In the genomic region with DNA sequence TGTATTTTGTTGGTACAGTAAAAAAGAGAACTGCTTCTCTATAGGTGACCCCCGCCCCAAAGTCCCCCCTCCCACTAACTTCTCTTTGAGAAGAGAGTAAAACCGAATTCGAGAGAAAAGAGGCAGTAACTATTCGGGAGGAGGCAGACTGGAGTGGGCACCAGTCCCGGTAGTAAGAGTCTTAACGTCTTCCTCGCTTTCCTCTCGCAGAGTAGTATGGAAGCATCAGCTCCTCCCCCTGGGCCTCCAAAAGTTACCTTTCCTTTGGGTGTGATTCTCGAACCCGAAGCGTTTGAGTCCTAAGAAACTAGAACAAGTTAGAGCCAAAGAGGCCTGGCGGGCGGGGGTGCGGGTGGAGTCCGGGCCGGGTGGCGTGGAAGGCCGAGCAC, we compare ENCODE assay signal across 8 cellular contexts. TPM values are rescaled to one million over a fixed set of nuclear protein-coding genes. Genes with fewer than 3 reads are reported as not detected.
DNase-seq lines count a peak whose midpoint lies in the region; ATAC-seq, FAIRE-seq and TF ChIP-seq lines count a peak whose summit lies in the region.

No MANE protein-coding gene starts in this region.

- H3K4me3 ChIP-seq in BLaER1: peak overlapping the region; percentile 77
- H3K4me3 ChIP-seq in K562: peak overlapping the region; percentile 33
- peak overlapping the region; percentile 61 to 90 (median 87) for H3K4me3 ChIP-seq in liver (ENCODE audit: low read depth in 1 of 3, low read length in 3 of 3)
- H3K4me3 ChIP-seq in thoracic aorta: peak overlapping the region; percentile 82

- no peak for FAIRE-seq in K562 (lab: Jason Lieb, UNC)

- WGBS in K562 (ENCODE audit: insufficient coverage, low coverage, missing lambda C conversion rate): 15% methylated on average over 13 of the region's 18 CpGs
- 11% methylated on average over 18 of the region's 18 CpGs for WGBS in liver

- H3K4me2 ChIP-seq in BLaER1 (peak overlapping the region; percentile 90), K562 (ENCODE audit: insufficient read depth, low read length) (peak overlapping the region; percentile 49; the same call in 1 of the 2 replicates)

- H3K9me1 ChIP-seq in K562 (ENCODE audit: control insufficient read depth, insufficient read depth, low read length): no peaks in the 10 kb centered on the region

- in situ Hi-C loops in K562 (cut with MboI): loop anchor here (5.0 kb wide), 1 partner anchor 58 kb away; no protein-coding TSS in a partner anchor

- H3K4me1 ChIP-seq in BLaER1: peaks cover 19% of the 10 kb centered on the region
- H3K4me1 ChIP-seq in K562 (replicated peaks in 1 of 2; ENCODE audit: control insufficient read depth in 2 of 2, insufficient read depth in 2 of 2, low read length in 2 of 2): peaks cover 0 to 14% of the 10 kb centered on the region in 2 experiments; a peak in 2 of 5 replicates
- peaks cover 3 to 15% (median 5%) of the 10 kb centered on the region in 4 donors for H3K4me1 ChIP-seq in liver (ENCODE audit: control insufficient read depth in 4 of 4, insufficient read depth in 4 of 4, low read length in 3 of 4)
- peaks cover 17 to 26% of the 10 kb centered on the region in 2 donors for H3K4me1 ChIP-seq in thoracic aorta (ENCODE audit: control insufficient read depth in 1 of 2, low read depth in 2 of 2)

- no peak for DNase-seq in K562 (ENCODE audit: extremely low read depth in 1 of 4, low spot score in 3 of 4)
- no peak for DNase-seq in thoracic aorta (ENCODE audit: low spot score)
- no peak for DNase-seq in NCI-H1417 (lab: John Stamatoyannopoulos, UW)
- no peak for DNase-seq in GM20000 (ENCODE audit: low spot score)

- peak; percentile 37 for ATAC-seq in HG03095 (IDR thresholded peaks at IDR 0.05; ENCODE audit: unreplicated experiment)
- ATAC-seq in K562: peak; percentile 78
- no peak for ATAC-seq in thoracic aorta (ENCODE audit: insufficient number of reproducible peaks, low FRiP score, low read depth)
- ATAC-seq in GM18907 (IDR thresholded peaks at IDR 0.05; ENCODE audit: unreplicated experiment): no peak

- H3K27me3 ChIP-seq in BLaER1 (no peaks in the 10 kb centered on the region), K562 (ENCODE audit: control insufficient read depth in 2 of 2, insufficient read depth in 2 of 2, low read length in 2 of 2) (peaks cover 20 to 28% of the 10 kb centered on the region in 2 experiments; a peak in 4 of 5 replicates), liver (ENCODE audit: control insufficient read depth in 4 of 4, insufficient read depth in 4 of 4, low read length in 3 of 4) (no peaks in the 10 kb centered on the region), thoracic aorta (replicated peaks; ENCODE audit: insufficient read depth) (no peaks in the 10 kb centered on the region)

- no peaks in the 10 kb centered on the region for H3K79me2 ChIP-seq in K562 (ENCODE audit: control insufficient read depth, insufficient read depth, low read length)

- H3K9me3 ChIP-seq in BLaER1 (no peaks in the 10 kb centered on the region), K562 (replicated peaks; ENCODE audit: control insufficient read depth, insufficient read depth, low read depth, low read length) (no peaks in the 10 kb centered on the region), liver (ENCODE audit: control insufficient read depth in 4 of 4, low read length in 3 of 4) (no peaks in the 10 kb centered on the region), thoracic aorta (no peaks in the 10 kb centered on the region)

- TF ChIP-seq RAD21 in K562 (CRISPR knock-in tag; conservative IDR thresholded peaks at IDR 0.05 in 1 of 2, IDR thresholded peaks at IDR 0.05 in 1 of 2): no peak
- TF ChIP-seq RAD21 in liver (IDR thresholded peaks at IDR 0.05): no peak

- H3K27ac ChIP-seq in BLaER1 (no peak overlapping the region), K562 (ENCODE audit: extremely low read depth, low read depth, low read length) (no peak overlapping the region), liver (ENCODE audit: low read depth in 1 of 2, low read length in 2 of 2) (peak overlapping the region; percentile 71 to 88), thoracic aorta (peak overlapping the region; percentile 90 to 95)

- intact Hi-C loops in K562 (cut with micrococcal nuclease): no loop called here

- H3K36me3 ChIP-seq in BLaER1 (no peaks in the 10 kb centered on the region), K562 (ENCODE audit: control insufficient read depth, insufficient read depth, low read length) (no peaks in the 10 kb centered on the region), liver (ENCODE audit: control insufficient read depth in 4 of 4, insufficient read depth in 3 of 4, low read depth in 1 of 4, low read length in 3 of 4) (no peaks in the 10 kb centered on the region), thoracic aorta (no peaks in the 10 kb centered on the region)

- H4K20me1 ChIP-seq in BLaER1 (no peaks in the 10 kb centered on the region), K562 (replicated peaks; ENCODE audit: control insufficient read depth, insufficient read depth, low read length) (no peaks in the 10 kb centered on the region)

- no peak for TF ChIP-seq EP300 in K562 (IDR thresholded peaks at IDR 0.05; ENCODE audit: low read length)

- POLR2A ChIA-PET in K562 (lab: Yijun Ruan, JAX): no interaction called here

- CTCF ChIA-PET in K562 (lab: Yijun Ruan, JAX; ENCODE audit: low intra/inter-chr PET ratio): interaction anchor here (0.7 kb wide), 1 partner anchor 159 kb away, joined by 4 read pairs; no protein-coding TSS in a partner anchor

- BruUV-seq in K562 (replicated peaks; lab: Mats Ljungman, UMichigan): no TSS peak

- no peak for TF ChIP-seq POLR2A in K562 (conservative IDR thresholded peaks at IDR 0.05)

- H3K9ac ChIP-seq in BLaER1 (peak overlapping the region; percentile 81; the same call in 1 of the 2 replicates), K562 (ENCODE audit: insufficient read depth in 1 of 2, low read depth in 2 of 2, low read length in 2 of 2) (no peak overlapping the region; a peak in 1 of 4 replicates), liver (ENCODE audit: low read depth in 1 of 2, low read length in 2 of 2) (peak overlapping the region in 1 of 2 donors; percentile 2)

- TF ChIP-seq CTCF in K562 (IDR thresholded peaks at IDR 0.05 in 2 of 3, conservative IDR thresholded peaks at IDR 0.05 in 1 of 3; ENCODE audit: insufficient read depth in 2 of 3, low read depth in 1 of 3, low read length in 3 of 3): no peak
- no peak for TF ChIP-seq CTCF in liver (IDR thresholded peaks at IDR 0.05; ENCODE audit: low read depth, low read length, missing input control)
- TF ChIP-seq CTCF in thoracic aorta (IDR thresholded peaks at IDR 0.05): no peak
- no peak for TF ChIP-seq CTCF in GM20000 (IDR thresholded peaks at IDR 0.05; ENCODE audit: extremely low read depth, missing control alignments)

- H2AFZ ChIP-seq in K562 (ENCODE audit: low read depth, low read length): 0 out of 2 replicates have a peak overlapping the region, but pooled peaks have one; percentile 24

TF ChIP-seq in K562, 482 proteins besides CTCF, POLR2A, EP300 and RAD21:
- no peak for TF ChIP-seq ZNF780A (CRISPR knock-in tag; IDR thresholded peaks at IDR 0.05)

TF ChIP-seq in liver, 16 proteins besides CTCF, POLR2A, EP300 and RAD21:
- TF ChIP-seq, protein P1, sequence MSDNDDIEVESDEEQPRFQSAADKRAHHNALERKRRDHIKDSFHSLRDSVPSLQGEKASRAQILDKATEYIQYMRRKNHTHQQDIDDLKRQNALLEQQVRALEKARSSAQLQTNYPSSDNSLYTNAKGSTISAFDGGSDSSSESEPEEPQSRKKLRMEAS (IDR thresholded peaks at IDR 0.05): no peak
- TF ChIP-seq JUND (IDR thresholded peaks at IDR 0.05): no peak
- no peak for TF ChIP-seq FOXA1 (IDR thresholded peaks at IDR 0.05)

RNA-seq across cellular contexts. Expression of a gene that starts 0.4 kb away (rescaled TPM):
- 2.3 and 4.4 TPM in 2 replicates for total RNA-seq in K562 (2011; cell fraction: chromatin; rRNA removed; ENCODE audit: low replicate concordance)
- total RNA-seq in K562 (2011; cell fraction: nucleolus; rRNA removed): 1.5 and 2.2 TPM in 2 replicates
- 3.0 and 6.6 TPM in 2 replicates for total RNA-seq in K562 (2011; cell fraction: nucleoplasm; rRNA removed)
- total RNA-seq in K562 (2014; rRNA removed) (0.73 and 1.2 TPM in 2 replicates), K562 (2014; rRNA removed; fragmentation: Illumina TruSeq; extraction: Trizol) (1.6 and 1.7 TPM in 2 replicates), K562 (2015; rRNA removed; fragmentation: Illumina TruSeq; extraction: Trizol) (1.2 and 1.8 TPM in 2 replicates), K562 (2021) (1.2 and 1.4 TPM in 2 replicates), liver (10 to 100 TPM; 13.0 to 22.8 TPM), thoracic aorta (10 to 100 TPM; 46.7 to 65.2 TPM)
- polyA plus RNA-seq in K562 (2011; rRNA removed) (0.79 and 1.2 TPM in 2 replicates), K562 (2014; fragmentation: Illumina TruSeq; extraction: Trizol) (0.65 and 0.98 TPM in 2 replicates), K562 (2014; fragmentation: Nextera tagmentation; extraction: Ambion mirVana) (under 1 TPM; 0.49 to 0.78 TPM), K562 (2014; rRNA removed) (0.80 and 0.95 TPM in 2 replicates), liver (1 to 10 TPM; 5.5 to 6.1 TPM)
- polyA plus RNA-seq in K562 (2011; cell fraction: cytosol; rRNA removed): 0.28 and 1.2 TPM in 2 replicates
- 1.8 and 2.2 TPM in 2 replicates for polyA plus RNA-seq in K562 (2011; cell fraction: nucleus; rRNA removed)
- polyA plus RNA-seq in K562 (2012): 0.78 and 0.94 TPM in 2 replicates
- 2.8 and 3.1 TPM in 2 replicates for polyA minus RNA-seq in K562 (2011; rRNA and poly(A)+ RNA removed)
- polyA minus RNA-seq in K562 (2011; cell fraction: cytosol; rRNA and poly(A)+ RNA removed): 0.29 and 3.6 TPM in 2 replicates
- polyA minus RNA-seq in K562 (2011; cell fraction: nucleus; rRNA and poly(A)+ RNA removed): 4.3 and 6.0 TPM in 2 replicates

Comparison
In these comparisons a context has a peak if more than half of its experiments do, and no peak if none do; other contexts are left out.
1. H3K27ac ChIP-seq: peak in liver (2 of 2) and thoracic aorta (2 of 2); none in BLaER1 (single experiment) and K562 (single experiment).
2. H3K4me3 ChIP-seq: peak in every context shown above with its lines; median percentile 87 in liver; 82 in thoracic aorta; 77 in BLaER1; 33 in K562.
3. ATAC-seq: peak in HG03095 (single experiment) and K562 (single experiment); none in thoracic aorta (single experiment) and GM18907 (single experiment).